In the genomic region with DNA sequence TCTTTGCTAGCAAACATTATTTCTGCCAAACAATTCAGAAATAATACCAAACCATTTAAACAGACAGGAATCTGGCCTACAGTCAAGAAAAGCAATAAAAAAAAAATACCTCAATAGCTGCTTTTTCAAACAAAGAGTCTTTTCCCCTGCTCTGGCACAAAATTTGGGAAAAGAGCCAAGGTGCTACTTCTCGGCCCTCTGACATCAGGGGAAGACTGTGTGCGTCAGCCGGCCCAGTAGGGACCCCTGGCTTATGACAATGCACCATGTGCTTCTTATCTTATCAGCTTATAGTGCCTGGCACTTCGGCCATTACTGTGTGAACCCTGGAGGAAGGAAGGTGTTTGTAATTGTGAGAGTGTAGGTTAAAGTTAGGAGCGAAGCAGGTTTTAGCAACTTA, we compare ENCODE assay signal across 11 cellular contexts.
DNase-seq lines count a peak whose midpoint lies in the region; ATAC-seq and TF ChIP-seq lines count a peak whose summit lies in the region.
"Had no signal": no experiment of that assay in that cellular context is flagged by ENCODE, and none has a peak within 500 bp of the region (broad histone marks: within the 10 kb centered on the region; RNA-seq: fewer than 3 reads in every experiment).

No MANE protein-coding gene starts in this region.

- TF ChIP-seq POLR2A in thyroid gland (IDR thresholded peaks at IDR 0.05): no peak

- TF ChIP-seq CTCF in lung (IDR thresholded peaks at IDR 0.05; ENCODE audit: control extremely low read depth, extremely low read depth) (no peak), thyroid gland (IDR thresholded peaks at IDR 0.05) (no peak), smooth muscle cell (IDR thresholded peaks at IDR 0.05; ENCODE audit: borderline replicate concordance, insufficient read depth, poor library complexity, severe bottlenecking) (no peak)

- H3K27me3 ChIP-seq in duodenal mucosa (ENCODE audit: control insufficient read depth in 1 of 2, insufficient read depth in 2 of 2, low read length in 2 of 2) (no peaks in the 10 kb centered on the region), lung (ENCODE audit: control insufficient read depth, insufficient read depth) (no peaks in the 10 kb centered on the region), thyroid gland (no peaks in the 10 kb centered on the region), smooth muscle cell (ENCODE audit: low read depth) (no peaks in the 10 kb centered on the region)

- peaks cover 0 to 4% of the 10 kb centered on the region in 2 donors for H3K9me3 ChIP-seq in duodenal mucosa (ENCODE audit: control insufficient read depth in 1 of 2, low read length in 2 of 2)
- peaks cover 0 to 2% of the 10 kb centered on the region in 2 donors for H3K9me3 ChIP-seq in lung (ENCODE audit: control insufficient read depth in 2 of 2, insufficient read depth in 1 of 2, low read length in 1 of 2)
- no peaks in the 10 kb centered on the region for H3K9me3 ChIP-seq in thyroid gland
- no peaks in the 10 kb centered on the region for H3K9me3 ChIP-seq in smooth muscle cell (replicated peaks; ENCODE audit: low read depth)

- DNase-seq in NCI-H2029 (lab: John Stamatoyannopoulos, UW): peak; percentile 27
- no peak for DNase-seq in lung (ENCODE audit: low spot score)
- DNase-seq in thyroid gland: peak; percentile 73 to 77
- DNase-seq in T1000 (lab: John Stamatoyannopoulos, UW): no peak
- DNase-seq in smooth muscle cell (lab: John Stamatoyannopoulos, UW; ENCODE audit: unreplicated experiment): no peak
- DNase-seq: DND-41, left colon had no signal

- H3K9ac ChIP-seq in duodenal mucosa (ENCODE audit: low read depth in 1 of 2, low read length in 2 of 2) (no peak overlapping the region), smooth muscle cell (ENCODE audit: low read depth) (no peak overlapping the region)

- H3K36me3 ChIP-seq in duodenal mucosa (ENCODE audit: control insufficient read depth in 1 of 2, insufficient read depth in 2 of 2, low read length in 2 of 2): no peaks in the 10 kb centered on the region
- H3K36me3 ChIP-seq in lung (ENCODE audit: control insufficient read depth in 2 of 2, insufficient read depth in 2 of 2, low read length in 2 of 2): no peaks in the 10 kb centered on the region
- H3K36me3 ChIP-seq in thyroid gland: no peaks in the 10 kb centered on the region
- no peaks in the 10 kb centered on the region for H3K36me3 ChIP-seq in smooth muscle cell (ENCODE audit: low read depth)

- 29 to 48% methylated on average over 5 of the region's 5 CpGs for WGBS in lung, 2 donors
- WGBS in thyroid gland, 2 donors: 17 to 19% methylated on average over 5 of the region's 5 CpGs
- 62% methylated on average over 5 of the region's 5 CpGs for WGBS in smooth muscle cell (ENCODE audit: low lambda C conversion rate)

- H3K4me3 ChIP-seq in duodenal mucosa (ENCODE audit: low read depth in 1 of 2, low read length in 2 of 2) (peak overlapping the region; percentile 3 to 7), lung (no peak overlapping the region), thyroid gland (replicated peaks in 1 of 3) (no peak overlapping the region), smooth muscle cell (no peak overlapping the region)
- H3K4me3 ChIP-seq: coronary artery had no signal

- H3K4me2 ChIP-seq in smooth muscle cell: no peak overlapping the region

- peak overlapping the region; percentile 32 for H3K27ac ChIP-seq in duodenal mucosa (ENCODE audit: low read depth, low read length)
- peak overlapping the region in 1 of 2 donors; percentile 35 for H3K27ac ChIP-seq in lung (ENCODE audit: low read depth in 1 of 2, low read length in 1 of 2)
- peak overlapping the region; percentile 22 to 92 (median 74) for H3K27ac ChIP-seq in thyroid gland
- H3K27ac ChIP-seq in smooth muscle cell (ENCODE audit: low read depth): no peak overlapping the region
- H3K27ac ChIP-seq: coronary artery had no signal

- H3F3A ChIP-seq in smooth muscle cell (ENCODE audit: low read depth): no peaks in the 10 kb centered on the region

- H4K20me1 ChIP-seq in smooth muscle cell (ENCODE audit: low read depth): no peaks in the 10 kb centered on the region

- intact Hi-C loops in thyroid gland (cut with DNase I): no loop called here

- no peak overlapping the region for H2AFZ ChIP-seq in smooth muscle cell (ENCODE audit: low read depth)

- peak; percentile 45 for ATAC-seq in lung (ENCODE audit: insufficient read depth, low FRiP score)
- ATAC-seq in HG03354 (IDR thresholded peaks at IDR 0.05; ENCODE audit: poor library complexity, severe bottlenecking, unreplicated experiment): no peak
- no peak for ATAC-seq in GM21786 (IDR thresholded peaks at IDR 0.05; ENCODE audit: unreplicated experiment)
- ATAC-seq: left colon had no signal

- H3K4me1 ChIP-seq in duodenal mucosa (ENCODE audit: control insufficient read depth in 1 of 2, insufficient read depth in 2 of 2, low read length in 2 of 2) (peaks cover 10 to 12% of the 10 kb centered on the region in 2 donors), lung (ENCODE audit: control insufficient read depth in 2 of 2, insufficient read depth in 2 of 2, low read length in 2 of 2) (peaks cover 2 to 18% of the 10 kb centered on the region in 2 donors), thyroid gland (peaks cover 42 to 50% of the 10 kb centered on the region in 2 donors), smooth muscle cell (ENCODE audit: low read depth) (no peaks in the 10 kb centered on the region)

- H3K79me2 ChIP-seq in smooth muscle cell (ENCODE audit: low read depth): no peaks in the 10 kb centered on the region

Comparison
In these comparisons a context has a peak if more than half of its experiments do, and no peak if none do; other contexts are left out.
1. DNase-seq: peak in NCI-H2029 (single experiment) and thyroid gland (2 of 2); none in lung (single experiment), T1000 (single experiment) and smooth muscle cell (single experiment).
2. H3K4me3 ChIP-seq: peak in duodenal mucosa (2 of 2); none in lung (single experiment), thyroid gland (0 of 3) and smooth muscle cell (single experiment).